Comparison of ENCODE assay signal across 8 cellular contexts in the genomic region with DNA sequence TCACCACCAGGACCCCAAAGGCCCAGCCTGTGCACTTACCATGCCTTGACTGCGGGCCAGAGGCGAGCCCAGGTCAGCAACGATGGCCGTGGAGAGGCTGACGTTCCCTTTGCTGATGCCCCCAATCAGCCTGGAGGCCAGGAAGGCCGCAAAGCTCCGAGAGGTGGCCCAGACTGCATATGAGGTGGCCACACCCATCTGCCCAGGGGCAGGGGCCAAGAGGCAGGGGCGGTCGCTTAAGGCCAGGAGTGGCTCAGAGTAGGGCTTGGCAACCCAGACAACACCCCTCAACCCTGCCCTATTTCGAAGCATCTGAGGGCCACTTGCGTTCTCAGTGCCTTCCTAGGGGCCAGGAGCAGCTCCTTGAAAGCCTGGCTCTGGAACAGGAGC. TPM values are rescaled to one million over a fixed set of nuclear protein-coding genes. Genes with fewer than 3 reads are reported as not detected.
DNase-seq lines count a peak whose midpoint lies in the region; TF ChIP-seq lines count a peak whose summit lies in the region.

No MANE protein-coding gene starts in this region.

- intact Hi-C loops in CD14-positive monocyte (cut with micrococcal nuclease): loop anchor here (5.0 to 10.0 kb wide), 2 partner anchors 88 to 175 kb away; partner anchors contain the start of genes ADD1 (in 2 of the 2) and TNIP2 (in 2 of the 2)

- H3K4me1 Mint-ChIP-seq in CD14-positive monocyte: peaks cover 44% of the 10 kb centered on the region
- peaks cover 38 to 43% (median 38%) of the 10 kb centered on the region in 3 donors for H3K4me1 Mint-ChIP-seq in IgD-negative memory B cell
- H3K4me1 Mint-ChIP-seq in chondrocyte (ENCODE audit: low read depth): peaks cover 39% of the 10 kb centered on the region
- H3K4me1 Mint-ChIP-seq in neural progenitor cell: peaks cover 25% of the 10 kb centered on the region

- H3K79me2 ChIP-seq in neural progenitor cell (ENCODE audit: low read depth): peaks cover 38% of the 10 kb centered on the region

- H3K9ac ChIP-seq in neural progenitor cell: no peak overlapping the region

- no peak overlapping the region for H3K4me2 ChIP-seq in neural progenitor cell

- no peaks in the 10 kb centered on the region for H3K9me3 Mint-ChIP-seq in CD14-positive monocyte
- no peaks in the 10 kb centered on the region for H3K9me3 Mint-ChIP-seq in IgD-negative memory B cell
- no peaks in the 10 kb centered on the region for H3K9me3 Mint-ChIP-seq in chondrocyte (ENCODE audit: low read depth)
- H3K9me3 Mint-ChIP-seq in neural progenitor cell: no peaks in the 10 kb centered on the region

- DNase-seq in CD14-positive monocyte (ENCODE audit: low spot score) (no peak), chondrocyte (ENCODE audit: low spot score) (peak; percentile 62), neural progenitor cell (ENCODE audit: low spot score) (no peak), mesenteric fat pad (ENCODE audit: low spot score) (no peak), NCI-H2029 treated with DMSO at 0.1 percent for 48 hours (lab: John Stamatoyannopoulos, UW) (no peak), NOMO-1 treated with DMSO at 0.1 percent for 48 hours (lab: John Stamatoyannopoulos, UW; ENCODE audit: unreplicated experiment) (no peak), NCI-H2029 (lab: John Stamatoyannopoulos, UW) (no peak)

- H3K27ac ChIP-seq in neural progenitor cell: peak overlapping the region; percentile 29

- peaks cover 38% of the 10 kb centered on the region for H4K20me1 ChIP-seq in neural progenitor cell (ENCODE audit: low read depth)

- H3F3A ChIP-seq in neural progenitor cell (ENCODE audit: low read depth): peaks cover 30% of the 10 kb centered on the region

- no peaks in the 10 kb centered on the region for H3K27me3 ChIP-seq in neural progenitor cell

- H3K27me3 Mint-ChIP-seq in CD14-positive monocyte (ENCODE audit: low read depth in 3 of 3): no peaks in the 10 kb centered on the region
- H3K27me3 Mint-ChIP-seq in IgD-negative memory B cell: no peaks in the 10 kb centered on the region
- no peaks in the 10 kb centered on the region for H3K27me3 Mint-ChIP-seq in chondrocyte (ENCODE audit: low read depth)
- peaks cover 11% of the 10 kb centered on the region for H3K27me3 Mint-ChIP-seq in neural progenitor cell (ENCODE audit: insufficient read depth, low read depth)

- H3K4me3 ChIP-seq in neural progenitor cell: no peak overlapping the region

- peaks cover 15% of the 10 kb centered on the region for H3K4me1 ChIP-seq in neural progenitor cell

- H3K36me3 ChIP-seq in neural progenitor cell: no peaks in the 10 kb centered on the region

- H3K36me3 Mint-ChIP-seq in CD14-positive monocyte (peaks cover 34 to 43% of the 10 kb centered on the region in 2 donors), IgD-negative memory B cell (peaks cover 6% of the 10 kb centered on the region), chondrocyte (ENCODE audit: low read depth) (peaks cover 12% of the 10 kb centered on the region), neural progenitor cell (peaks cover 15% of the 10 kb centered on the region)

- TF ChIP-seq CTCF in CD14-positive monocyte (IDR thresholded peaks at IDR 0.05): no peak
- TF ChIP-seq CTCF in chondrocyte (IDR thresholded peaks at IDR 0.05): no peak
- TF ChIP-seq CTCF in neural progenitor cell (IDR thresholded peaks at IDR 0.05): no peak

- H2AFZ ChIP-seq in neural progenitor cell (replicated peaks): no peak overlapping the region

- peak overlapping the region; percentile 88 to 94 (median 90) for H3K27ac Mint-ChIP-seq in CD14-positive monocyte
- H3K27ac Mint-ChIP-seq in IgD-negative memory B cell: peak overlapping the region; percentile 92 to 98 (median 95)
- peak overlapping the region; percentile 27 for H3K27ac Mint-ChIP-seq in chondrocyte (ENCODE audit: unreplicated experiment)
- H3K27ac Mint-ChIP-seq in neural progenitor cell: no peak overlapping the region

- H3K4me3 Mint-ChIP-seq in CD14-positive monocyte (peak overlapping the region; percentile 2 to 84), IgD-negative memory B cell (peak overlapping the region; percentile 81 to 96 (median 92)), chondrocyte (ENCODE audit: unreplicated experiment) (peak overlapping the region; percentile 75), neural progenitor cell (peak overlapping the region; percentile 90)

- H3K9me3 ChIP-seq in neural progenitor cell (ENCODE audit: low read depth): no peaks in the 10 kb centered on the region

RNA-seq across cellular contexts. Expression of gene NOP14, which starts 30.6 kb away (rescaled TPM):
- polyA plus RNA-seq in CD14-positive monocyte: 1 to 10 TPM; 3.9 to 4.3 TPM
- 18.9 TPM for polyA plus RNA-seq in IgD-negative memory B cell
- total RNA-seq in chondrocyte: 22.2 to 23.9 TPM (median 22.7 TPM) in 3 replicates
- 16.8 and 22.0 TPM in 2 replicates for total RNA-seq in neural progenitor cell (ENCODE audit: low replicate concordance)
- total RNA-seq in mesenteric fat pad: 37.5 TPM

RNA-seq across cellular contexts. Expression of gene GRK4, which starts 30.8 kb away (rescaled TPM):
- polyA plus RNA-seq in CD14-positive monocyte (1 to 10 TPM; 1.1 to 1.2 TPM), IgD-negative memory B cell (0.99 TPM)
- total RNA-seq in chondrocyte (12.0 to 13.4 TPM (median 12.8 TPM) in 3 replicates), neural progenitor cell (ENCODE audit: low replicate concordance) (1.3 and 3.2 TPM in 2 replicates), mesenteric fat pad (6.0 TPM)
